In genomic region chr1:204560590-204560989, GRCh38 we compare ENCODE assay signal across 13 cellular contexts. TPM values are rescaled to one million over a fixed set of nuclear protein-coding genes. Genes with fewer than 3 reads are reported as not detected.
A peak's percentile ranks its signal among the peaks of the same experiment; 100 is the strongest.
DNase-seq lines count a peak whose midpoint lies in the region; ATAC-seq, FAIRE-seq and TF ChIP-seq lines count a peak whose summit lies in the region.
"Had no signal": no experiment of that assay in that cellular context is flagged by ENCODE, and none has a peak within 500 bp of the region (broad histone marks: within the 10 kb centered on the region; RNA-seq: fewer than 3 reads in every experiment).

No MANE protein-coding gene starts in this region.

- ATAC-seq in left ventricle myocardium superior (peak; percentile 64), foreskin keratinocyte (peak; percentile 21), GM21381 (IDR thresholded peaks at IDR 0.05; ENCODE audit: unreplicated experiment) (no peak)
- ATAC-seq: activated CD4-positive, CD25-positive, alpha-beta regulatory T cell treated with anti-CD3 and anti-CD28 coated beads, Interleukin-2, amount 50 U/mL, for 24 hours had no signal

- no peak for TF ChIP-seq POLR2A in thyroid gland (IDR thresholded peaks at IDR 0.05)

- H3K4me1 ChIP-seq in right atrium auricular region (no peaks in the 10 kb centered on the region), foreskin keratinocyte (no peaks in the 10 kb centered on the region), thyroid gland (peaks cover 41 to 45% of the 10 kb centered on the region in 2 donors)
- H3K4me1 ChIP-seq: psoas muscle had no signal

- intact Hi-C loops in left ventricle myocardium superior (cut with micrococcal nuclease) (no loop called here), thyroid gland (cut with DNase I) (no loop called here)

- FAIRE-seq in RCC 7860 (lab: Jason Lieb, UNC) = no peak

- H3K27ac ChIP-seq in right atrium auricular region (no peak overlapping the region), foreskin keratinocyte (no peak overlapping the region), thyroid gland (peak overlapping the region; percentile 5 to 68 (median 59))
- H3K27ac ChIP-seq: Peyer's patch, psoas muscle had no signal

- DNase-seq in left ventricle myocardium superior (no peak), right atrium auricular region (ENCODE audit: low spot score) (no peak), RCC 7860 (ENCODE audit: low spot score) (peak; percentile 40), foreskin keratinocyte (peak in 1 of 2 donors; percentile 49), thyroid gland (peak in 1 of 2 donors; percentile 18), nucleus accumbens (lab: John Stamatoyannopoulos, UW) (no peak), NCI-H1105 treated with DMSO at 0.1 percent for 48 hours (lab: John Stamatoyannopoulos, UW) (no peak)
- DNase-seq: activated naive CD8-positive, alpha-beta T cell treated with anti-CD3 and anti-CD28 coated beads for 36 hours; NCI-H1105; Peyer's patch; psoas muscle had no signal

- no peak for TF ChIP-seq CTCF in right atrium auricular region (IDR thresholded peaks at IDR 0.05)
- TF ChIP-seq CTCF in foreskin keratinocyte (conservative IDR thresholded peaks at IDR 0.05) = no peak
- TF ChIP-seq CTCF in thyroid gland (IDR thresholded peaks at IDR 0.05) = no peak

- H3K9me3 ChIP-seq in right atrium auricular region (no peaks in the 10 kb centered on the region), thyroid gland (no peaks in the 10 kb centered on the region)
- H3K9me3 ChIP-seq: Peyer's patch, psoas muscle had no signal

- H3K27me3 ChIP-seq in right atrium auricular region (no peaks in the 10 kb centered on the region), foreskin keratinocyte (no peaks in the 10 kb centered on the region), thyroid gland (no peaks in the 10 kb centered on the region)
- H3K27me3 ChIP-seq: Peyer's patch had no signal

- H3K36me3 ChIP-seq in right atrium auricular region (peaks cover 3% of the 10 kb centered on the region), thyroid gland (no peaks in the 10 kb centered on the region)

- H3K4me3 ChIP-seq in right atrium auricular region (no peak overlapping the region), thyroid gland (replicated peaks in 1 of 3) (no peak overlapping the region)
- H3K4me3 ChIP-seq: Peyer's patch, psoas muscle had no signal

RNA-seq across cellular contexts. Expression of gene MDM4, which starts 44.4 kb away (rescaled TPM):
- total RNA-seq in left ventricle myocardium superior (30.1 TPM), right atrium auricular region (10 to 100 TPM; 18.1 to 18.3 TPM), foreskin keratinocyte (14.7 and 15.2 TPM in 2 replicates), thyroid gland (100 to 1,000 TPM in 2 of 4 donors, 10 to 100 TPM in 2; 72.3 to 177 (median 102) TPM)
- 3.1 and 3.6 TPM in 2 replicates for polyA plus RNA-seq in foreskin keratinocyte

Comparison
In these comparisons a context has a peak if more than half of its experiments do, and no peak if none do; other contexts are left out.
1. H3K27ac ChIP-seq: peak in thyroid gland (3 of 3); none in right atrium auricular region (0 of 2) and foreskin keratinocyte (single experiment).